In the genomic region with DNA sequence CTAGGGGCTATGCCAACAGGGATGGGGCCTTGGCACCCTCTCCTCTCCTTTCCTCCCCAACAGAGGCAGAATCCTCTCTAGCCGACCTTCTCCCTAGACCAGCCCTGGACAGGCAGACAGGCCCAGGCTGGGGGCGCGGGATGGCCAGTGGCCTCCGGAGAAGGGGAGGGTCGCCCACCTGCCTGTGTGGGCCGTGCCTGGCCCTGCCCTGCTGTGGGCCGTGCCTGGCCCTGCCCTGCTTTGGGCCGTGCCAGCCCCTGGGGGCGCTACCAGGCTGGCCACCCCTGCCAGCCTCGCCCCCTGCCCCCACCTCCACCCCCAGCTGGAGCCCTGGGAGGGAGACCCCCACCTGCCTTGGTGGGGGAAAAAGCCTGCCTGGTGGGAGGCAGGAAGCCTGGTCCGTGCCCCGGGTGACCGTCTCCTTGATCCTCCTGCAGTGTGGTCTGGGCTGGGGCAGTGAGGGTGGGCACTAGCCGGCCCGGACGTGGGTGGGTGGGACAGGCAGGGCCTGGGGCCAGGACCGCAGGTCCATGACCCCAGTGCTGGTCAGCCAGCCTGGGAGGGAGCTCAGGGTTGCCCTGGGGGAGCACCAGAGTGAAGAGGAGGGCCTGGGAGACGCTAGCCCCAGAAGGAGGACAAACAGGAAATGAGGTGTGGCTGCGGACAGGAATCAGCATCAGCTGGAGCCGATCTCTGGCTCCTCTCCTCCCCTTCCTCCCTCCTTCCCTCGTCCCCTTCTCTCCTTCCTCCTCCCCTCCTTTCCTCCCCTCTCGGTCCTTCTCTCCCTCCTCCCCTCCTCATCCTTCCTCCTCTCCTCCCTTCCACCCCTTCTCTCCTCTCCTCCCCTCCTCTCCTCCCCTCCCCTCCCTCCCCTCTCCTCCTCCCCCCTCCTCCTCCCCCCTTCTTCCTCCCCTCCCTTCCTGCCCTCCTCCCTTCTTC, we compare ENCODE assay signal across 8 cellular contexts. TPM values are rescaled to one million over a fixed set of nuclear protein-coding genes. Genes with fewer than 3 reads are reported as not detected.
DNase-seq lines count a peak whose midpoint lies in the region; ATAC-seq and TF ChIP-seq lines count a peak whose summit lies in the region.

No MANE protein-coding gene starts in this region.

- peaks cover 0 to 6% of the 10 kb centered on the region in 2 donors for H3K36me3 Mint-ChIP-seq in CD4-positive, alpha-beta memory T cell
- H3K36me3 Mint-ChIP-seq in activated CD8-positive, alpha-beta T cell treated with anti-CD3 and anti-CD28 coated beads for 36 hours (ENCODE audit: low read depth) = no peaks in the 10 kb centered on the region

- intact Hi-C loops in CD4-positive, alpha-beta memory T cell (cut with micrococcal nuclease) = no loop called here
- intact Hi-C loops in activated CD8-positive, alpha-beta T cell treated with anti-CD3 and anti-CD28 coated beads for 36 hours (cut with micrococcal nuclease) = no loop called here
- intact Hi-C loops in Right ventricle myocardium superior (cut with DNase I) = no loop called here

- CTCF ChIA-PET in CD4-positive, alpha-beta memory T cell (lab: Charles Lee; ENCODE audit: partially characterized antibody) = interaction anchor here (0.6 to 1.1 kb wide), 2 partner anchors 14 to 28 kb away, joined by 3 read pairs; no protein-coding TSS in a partner anchor
- CTCF ChIA-PET in activated CD8-positive, alpha-beta T cell treated with anti-CD3 and anti-CD28 coated beads for 36 hours (lab: Charles Lee) = interaction anchor here (1.0 to 1.8 kb wide), 2 partner anchors 14 to 36 kb away, joined by 3 to 9 read pairs; no protein-coding TSS in a partner anchor

- POLR2A ChIA-PET in CD4-positive, alpha-beta memory T cell (lab: Charles Lee; ENCODE audit: partially characterized antibody) = interaction anchor here (0.6 to 6.7 kb wide), 5 partner anchors 9 to 38 kb away, joined by 3 to 75 read pairs (median 12); no protein-coding TSS in a partner anchor
- POLR2A ChIA-PET in activated CD8-positive, alpha-beta T cell treated with anti-CD3 and anti-CD28 coated beads for 36 hours (lab: Charles Lee) = interaction anchor here (1.0 to 5.5 kb wide), 3 partner anchors 13 to 39 kb away, joined by 4 to 29 read pairs (median 12); no protein-coding TSS in a partner anchor

- H3K9ac ChIP-seq in HUES64 (ENCODE audit: low read depth, low read length) = no peak overlapping the region

- H3K4me1 ChIP-seq in CD4-positive, alpha-beta memory T cell (ENCODE audit: insufficient read depth, low read length) = peaks cover 73% of the 10 kb centered on the region
- H3K4me1 ChIP-seq in HUES64 (ENCODE audit: insufficient read depth, low read length) = peaks cover 14% of the 10 kb centered on the region; the same call in 1 of the 2 replicates

- peaks cover 22 to 76% (median 49%) of the 10 kb centered on the region in 4 donors for H3K4me1 Mint-ChIP-seq in CD4-positive, alpha-beta memory T cell
- H3K4me1 Mint-ChIP-seq in activated CD8-positive, alpha-beta T cell treated with anti-CD3 and anti-CD28 coated beads for 36 hours (ENCODE audit: low read depth) = peaks cover 63% of the 10 kb centered on the region

- TF ChIP-seq CTCF in activated CD8-positive, alpha-beta T cell treated with anti-CD3 and anti-CD28 coated beads for 36 hours (IDR thresholded peaks at IDR 0.05) = no peak

- H3K4me3 Mint-ChIP-seq in CD4-positive, alpha-beta memory T cell = peak overlapping the region; percentile 48 to 67 (median 62)
- H3K4me3 Mint-ChIP-seq in activated CD8-positive, alpha-beta T cell treated with anti-CD3 and anti-CD28 coated beads for 36 hours = peak overlapping the region; percentile 63

- no peak for DNase-seq in CD4-positive, alpha-beta memory T cell
- DNase-seq in activated CD8-positive, alpha-beta T cell treated with anti-CD3 and anti-CD28 coated beads for 36 hours = peak; percentile 54
- peak; percentile 74 for DNase-seq in Right ventricle myocardium superior
- DNase-seq in DMS 273 (lab: John Stamatoyannopoulos, UW; ENCODE audit: unreplicated experiment) = no peak

- peak overlapping the region; percentile 57 for H3K27ac ChIP-seq in CD4-positive, alpha-beta memory T cell (ENCODE audit: low read depth, low read length)
- H3K27ac ChIP-seq in HUES64 (ENCODE audit: low read depth, low read length) (peak overlapping the region; percentile 46; the same call in 1 of the 2 replicates), skin epidermis (peak overlapping the region; percentile 61 to 100 (median 92))

- H3K27me3 Mint-ChIP-seq in CD4-positive, alpha-beta memory T cell = no peaks in the 10 kb centered on the region
- H3K27me3 Mint-ChIP-seq in activated CD8-positive, alpha-beta T cell treated with anti-CD3 and anti-CD28 coated beads for 36 hours = no peaks in the 10 kb centered on the region

- H3K9me3 ChIP-seq in CD4-positive, alpha-beta memory T cell (ENCODE audit: control insufficient read depth in 1 of 2, low read length in 2 of 2) = no peaks in the 10 kb centered on the region
- no peaks in the 10 kb centered on the region for H3K9me3 ChIP-seq in HUES64 (ENCODE audit: insufficient read depth, low read depth, low read length)

- 53% methylated on average over 21 of the region's 22 CpGs for WGBS in HUES64

- peak overlapping the region; percentile 77 to 95 (median 93) for H3K27ac Mint-ChIP-seq in CD4-positive, alpha-beta memory T cell
- peak overlapping the region; percentile 93 for H3K27ac Mint-ChIP-seq in activated CD8-positive, alpha-beta T cell treated with anti-CD3 and anti-CD28 coated beads for 36 hours

- H3K36me3 ChIP-seq in CD4-positive, alpha-beta memory T cell (ENCODE audit: insufficient read depth, low read length) = no peaks in the 10 kb centered on the region
- no peaks in the 10 kb centered on the region for H3K36me3 ChIP-seq in HUES64 (ENCODE audit: insufficient read depth, low read length)

- no peaks in the 10 kb centered on the region for H3K27me3 ChIP-seq in CD4-positive, alpha-beta memory T cell (ENCODE audit: insufficient read depth, low read length)
- H3K27me3 ChIP-seq in HUES64 (ENCODE audit: insufficient read depth, low read length) = no peaks in the 10 kb centered on the region

- no peak for ATAC-seq in activated CD8-positive, alpha-beta T cell treated with anti-CD3 and anti-CD28 coated beads for 36 hours
- ATAC-seq in Right ventricle myocardium superior (ENCODE audit: poor library complexity) = peak; percentile 17
- no peak for ATAC-seq in HG03521 (IDR thresholded peaks at IDR 0.05; ENCODE audit: unreplicated experiment)
- no peak for ATAC-seq in HG03025 (IDR thresholded peaks at IDR 0.05; ENCODE audit: low FRiP score, unreplicated experiment)

- H3K4me3 ChIP-seq in CD4-positive, alpha-beta memory T cell (ENCODE audit: low read length in 2 of 2) = no peak overlapping the region
- H3K4me3 ChIP-seq in HUES64 (ENCODE audit: low read length) (no peak overlapping the region), skin epidermis (peak overlapping the region in 3 of 7 experiments; percentile 1 to 32 (median 11))

- no peaks in the 10 kb centered on the region for H3K9me3 Mint-ChIP-seq in CD4-positive, alpha-beta memory T cell
- no peaks in the 10 kb centered on the region for H3K9me3 Mint-ChIP-seq in activated CD8-positive, alpha-beta T cell treated with anti-CD3 and anti-CD28 coated beads for 36 hours

RNA-seq across cellular contexts. Expression of gene MKNK2, which starts 5.1 kb away (rescaled TPM):
- total RNA-seq in CD4-positive, alpha-beta memory T cell = 100 to 1,000 TPM; 194 to 195 TPM
- polyA plus RNA-seq in CD4-positive, alpha-beta memory T cell = 10 to 100 TPM; 24.1 to 63.9 TPM
- polyA plus RNA-seq in HUES64 (2013, experiment 1 of 2) = 70.9 TPM
- 75.5 TPM for polyA plus RNA-seq in HUES64 (2013, experiment 2 of 2)
- 100 to 1,000 TPM; 323 to 327 TPM for total RNA-seq in activated CD8-positive, alpha-beta T cell treated with anti-CD3 and anti-CD28 coated beads for 36 hours
- 238 TPM for total RNA-seq in Right ventricle myocardium superior

RNA-seq across cellular contexts. Expression of gene MOB3A, which starts 40.0 kb away (rescaled TPM):
- 100 to 1,000 TPM; 130 to 135 TPM for total RNA-seq in CD4-positive, alpha-beta memory T cell
- polyA plus RNA-seq in CD4-positive, alpha-beta memory T cell = 100 to 1,000 TPM in 1 of 2 donors, 10 to 100 TPM in 1; 29.6 to 114 TPM
- polyA plus RNA-seq in HUES64 (2013, experiment 1 of 2) = 6.1 TPM
- 7.9 TPM for polyA plus RNA-seq in HUES64 (2013, experiment 2 of 2)
- total RNA-seq in activated CD8-positive, alpha-beta T cell treated with anti-CD3 and anti-CD28 coated beads for 36 hours = 100 to 1,000 TPM; 175 to 185 TPM
- 15.6 TPM for total RNA-seq in Right ventricle myocardium superior

RNA-seq across cellular contexts. Expression of gene IZUMO4, which starts 40.6 kb away (rescaled TPM):
- 10 to 100 TPM; 18.6 to 22.1 TPM for total RNA-seq in CD4-positive, alpha-beta memory T cell
- 1 to 10 TPM in 1 of 2 donors, under 1 TPM in 1; 0.84 to 1.2 TPM for polyA plus RNA-seq in CD4-positive, alpha-beta memory T cell
- polyA plus RNA-seq in HUES64 (2013, experiment 1 of 2) = 1.1 TPM
- polyA plus RNA-seq in HUES64 (2013, experiment 2 of 2) = 1.1 TPM
- total RNA-seq in activated CD8-positive, alpha-beta T cell treated with anti-CD3 and anti-CD28 coated beads for 36 hours = 10 to 100 TPM; 22.6 to 23.0 TPM
- total RNA-seq in Right ventricle myocardium superior = 1.7 TPM

RNA-seq across cellular contexts. Expression of gene BTBD2, which starts 40.6 kb away (rescaled TPM):
- total RNA-seq in CD4-positive, alpha-beta memory T cell = 10 to 100 TPM; 52.2 to 59.4 TPM
- polyA plus RNA-seq in CD4-positive, alpha-beta memory T cell = 1 to 10 TPM; 2.8 to 6.6 TPM
- polyA plus RNA-seq in HUES64 (2013, experiment 1 of 2) = 70.5 TPM
- polyA plus RNA-seq in HUES64 (2013, experiment 2 of 2) = 86.5 TPM
- total RNA-seq in activated CD8-positive, alpha-beta T cell treated with anti-CD3 and anti-CD28 coated beads for 36 hours = 10 to 100 TPM; 36.5 to 44.6 TPM
- total RNA-seq in Right ventricle myocardium superior = 56.3 TPM

Comparison
In these comparisons a context has a peak if more than half of its experiments do, and no peak if none do; other contexts are left out.
1. DNase-seq: peak in activated CD8-positive, alpha-beta T cell treated with anti-CD3 and anti-CD28 coated beads for 36 hours (single experiment) and Right ventricle myocardium superior (single experiment); none in CD4-positive, alpha-beta memory T cell (0 of 5) and DMS 273 (single experiment).
2. Peak in every context shown above with its lines, with median percentiles within 50 percentile points of each other: H3K27ac ChIP-seq.